In the genomic region with DNA sequence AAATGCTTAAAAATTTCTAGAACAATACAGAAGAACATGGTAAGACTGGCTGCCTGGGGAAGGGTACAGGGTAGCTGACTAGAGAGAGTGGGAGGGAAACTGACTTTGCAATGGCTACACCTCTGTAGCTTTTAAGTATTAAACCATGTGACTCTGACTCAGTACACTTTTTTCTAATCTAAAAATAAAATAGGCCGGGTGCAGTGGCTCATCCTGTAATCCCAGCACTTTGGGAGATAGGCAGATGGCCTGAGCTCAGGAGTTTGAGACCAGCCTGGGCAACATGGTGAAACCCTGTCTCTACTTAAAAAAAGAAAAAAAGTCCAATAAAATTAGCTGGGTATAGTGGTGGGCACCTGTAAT, we compare ENCODE assay signal across 9 cellular contexts. TPM values are rescaled to one million over a fixed set of nuclear protein-coding genes. Genes with fewer than 3 reads are reported as not detected.
A peak's percentile ranks its signal among the peaks of the same experiment; 100 is the strongest.
DNase-seq lines count a peak whose midpoint lies in the region; ATAC-seq and TF ChIP-seq lines count a peak whose summit lies in the region.
"Had no signal": no experiment of that assay in that cellular context is flagged by ENCODE, and none has a peak within 500 bp of the region (broad histone marks: within the 10 kb centered on the region; RNA-seq: fewer than 3 reads in every experiment).

No MANE protein-coding gene starts in this region.

- peak overlapping the region; percentile 11 to 25 for H3K9ac ChIP-seq in liver (ENCODE audit: low read depth in 1 of 2, low read length in 2 of 2)

- no peak overlapping the region for H3K4me3 ChIP-seq in liver (ENCODE audit: low read depth in 1 of 3, low read length in 3 of 3)

- no peaks in the 10 kb centered on the region for H3K27me3 ChIP-seq in liver (ENCODE audit: control insufficient read depth in 4 of 4, insufficient read depth in 4 of 4, low read length in 3 of 4)

- H3K27ac ChIP-seq in caudate nucleus (ENCODE audit: low read depth, low read length) (peak overlapping the region; percentile 77), liver (ENCODE audit: low read depth in 1 of 2, low read length in 2 of 2) (peak overlapping the region; percentile 68 to 93)

- 34% methylated on average over 1 of the region's 1 CpG for WGBS in liver

- H3K4me1 ChIP-seq in liver (ENCODE audit: control insufficient read depth in 4 of 4, insufficient read depth in 4 of 4, low read length in 3 of 4) = peaks cover 4 to 24% (median 8%) of the 10 kb centered on the region in 4 donors

- H3K9me3 ChIP-seq in liver (ENCODE audit: control insufficient read depth in 4 of 4, low read length in 3 of 4) = no peaks in the 10 kb centered on the region

- no peaks in the 10 kb centered on the region for H3K36me3 Mint-ChIP-seq in activated naive CD4-positive, alpha-beta T cell treated with anti-CD3 and anti-CD28 coated beads, Interleukin-2, amount 50 U/mL, for 72 hours

- H3K36me3 ChIP-seq in liver (ENCODE audit: control insufficient read depth in 4 of 4, insufficient read depth in 3 of 4, low read depth in 1 of 4, low read length in 3 of 4) = no peaks in the 10 kb centered on the region

- no peak for TF ChIP-seq RAD21 in liver (IDR thresholded peaks at IDR 0.05)

- DNase-seq in A172 (ENCODE audit: low spot score) = peak; percentile 80
- peak; percentile 91 for DNase-seq in M059J (ENCODE audit: low read depth)
- peak in 6 of 61 donors; percentile 10 to 59 (median 42) for DNase-seq in caudate nucleus (lab: John Stamatoyannopoulos, UW)
- no peak for DNase-seq in activated naive CD4-positive, alpha-beta T cell treated with anti-CD3 and anti-CD28 coated beads, Interleukin-2, amount 50 U/mL, for 72 hours (ENCODE audit: low spot score in 2 of 2)
- DNase-seq in cerebellar nuclear complex (lab: John Stamatoyannopoulos, UW) = no peak
- no peak for DNase-seq in SK-N-DZ (ENCODE audit: low spot score)
- DNase-seq in Kasumi-1 (lab: John Stamatoyannopoulos, UW) = no peak
- DNase-seq: NCI-H187 had no signal

- no peak for ATAC-seq in activated naive CD4-positive, alpha-beta T cell treated with anti-CD3 and anti-CD28 coated beads, Interleukin-2, amount 50 U/mL, for 72 hours

- no peaks in the 10 kb centered on the region for H3K9me3 Mint-ChIP-seq in activated naive CD4-positive, alpha-beta T cell treated with anti-CD3 and anti-CD28 coated beads, Interleukin-2, amount 50 U/mL, for 72 hours

- no peak for TF ChIP-seq CTCF in liver (IDR thresholded peaks at IDR 0.05; ENCODE audit: low read depth, low read length, missing input control)

- H3K27ac Mint-ChIP-seq in activated naive CD4-positive, alpha-beta T cell treated with anti-CD3 and anti-CD28 coated beads, Interleukin-2, amount 50 U/mL, for 72 hours = no peak overlapping the region

TF ChIP-seq in liver, 16 proteins besides CTCF, POLR2A, EP300 and RAD21:
- TF ChIP-seq, protein P1, sequence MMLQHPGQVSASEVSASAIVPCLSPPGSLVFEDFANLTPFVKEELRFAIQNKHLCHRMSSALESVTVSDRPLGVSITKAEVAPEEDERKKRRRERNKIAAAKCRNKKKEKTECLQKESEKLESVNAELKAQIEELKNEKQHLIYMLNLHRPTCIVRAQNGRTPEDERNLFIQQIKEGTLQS (IDR thresholded peaks at IDR 0.05) = no peak
- TF ChIP-seq SP1 (IDR thresholded peaks at IDR 0.05) (no peak), TAF1 (conservative IDR thresholded peaks at IDR 0.05) (no peak), RXRA (IDR thresholded peaks at IDR 0.05) (no peak), FOXA2 (IDR thresholded peaks at IDR 0.05) (no peak), HNF4G (IDR thresholded peaks at IDR 0.05) (no peak), GABPA (IDR thresholded peaks at IDR 0.05 in 1 of 2, conservative IDR thresholded peaks at IDR 0.05 in 1 of 2) (no peak), NR2F2 (IDR thresholded peaks at IDR 0.05) (no peak), YY1 (IDR thresholded peaks at IDR 0.05) (no peak), EGR1 (IDR thresholded peaks at IDR 0.05; ENCODE audit: low read depth in 2 of 2) (no peak), FOXA1 (IDR thresholded peaks at IDR 0.05) (no peak), JUND (IDR thresholded peaks at IDR 0.05) (no peak)
- TF ChIP-seq, protein P2, sequence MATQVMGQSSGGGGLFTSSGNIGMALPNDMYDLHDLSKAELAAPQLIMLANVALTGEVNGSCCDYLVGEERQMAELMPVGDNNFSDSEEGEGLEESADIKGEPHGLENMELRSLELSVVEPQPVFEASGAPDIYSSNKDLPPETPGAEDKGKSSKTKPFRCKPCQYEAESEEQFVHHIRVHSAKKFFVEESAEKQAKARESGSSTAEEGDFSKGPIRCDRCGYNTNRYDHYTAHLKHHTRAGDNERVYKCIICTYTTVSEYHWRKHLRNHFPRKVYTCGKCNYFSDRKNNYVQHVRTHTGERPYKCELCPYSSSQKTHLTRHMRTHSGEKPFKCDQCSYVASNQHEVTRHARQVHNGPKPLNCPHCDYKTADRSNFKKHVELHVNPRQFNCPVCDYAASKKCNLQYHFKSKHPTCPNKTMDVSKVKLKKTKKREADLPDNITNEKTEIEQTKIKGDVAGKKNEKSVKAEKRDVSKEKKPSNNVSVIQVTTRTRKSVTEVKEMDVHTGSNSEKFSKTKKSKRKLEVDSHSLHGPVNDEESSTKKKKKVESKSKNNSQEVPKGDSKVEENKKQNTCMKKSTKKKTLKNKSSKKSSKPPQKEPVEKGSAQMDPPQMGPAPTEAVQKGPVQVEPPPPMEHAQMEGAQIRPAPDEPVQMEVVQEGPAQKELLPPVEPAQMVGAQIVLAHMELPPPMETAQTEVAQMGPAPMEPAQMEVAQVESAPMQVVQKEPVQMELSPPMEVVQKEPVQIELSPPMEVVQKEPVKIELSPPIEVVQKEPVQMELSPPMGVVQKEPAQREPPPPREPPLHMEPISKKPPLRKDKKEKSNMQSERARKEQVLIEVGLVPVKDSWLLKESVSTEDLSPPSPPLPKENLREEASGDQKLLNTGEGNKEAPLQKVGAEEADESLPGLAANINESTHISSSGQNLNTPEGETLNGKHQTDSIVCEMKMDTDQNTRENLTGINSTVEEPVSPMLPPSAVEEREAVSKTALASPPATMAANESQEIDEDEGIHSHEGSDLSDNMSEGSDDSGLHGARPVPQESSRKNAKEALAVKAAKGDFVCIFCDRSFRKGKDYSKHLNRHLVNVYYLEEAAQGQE (IDR thresholded peaks at IDR 0.05) = no peak
- TF ChIP-seq, protein P3, sequence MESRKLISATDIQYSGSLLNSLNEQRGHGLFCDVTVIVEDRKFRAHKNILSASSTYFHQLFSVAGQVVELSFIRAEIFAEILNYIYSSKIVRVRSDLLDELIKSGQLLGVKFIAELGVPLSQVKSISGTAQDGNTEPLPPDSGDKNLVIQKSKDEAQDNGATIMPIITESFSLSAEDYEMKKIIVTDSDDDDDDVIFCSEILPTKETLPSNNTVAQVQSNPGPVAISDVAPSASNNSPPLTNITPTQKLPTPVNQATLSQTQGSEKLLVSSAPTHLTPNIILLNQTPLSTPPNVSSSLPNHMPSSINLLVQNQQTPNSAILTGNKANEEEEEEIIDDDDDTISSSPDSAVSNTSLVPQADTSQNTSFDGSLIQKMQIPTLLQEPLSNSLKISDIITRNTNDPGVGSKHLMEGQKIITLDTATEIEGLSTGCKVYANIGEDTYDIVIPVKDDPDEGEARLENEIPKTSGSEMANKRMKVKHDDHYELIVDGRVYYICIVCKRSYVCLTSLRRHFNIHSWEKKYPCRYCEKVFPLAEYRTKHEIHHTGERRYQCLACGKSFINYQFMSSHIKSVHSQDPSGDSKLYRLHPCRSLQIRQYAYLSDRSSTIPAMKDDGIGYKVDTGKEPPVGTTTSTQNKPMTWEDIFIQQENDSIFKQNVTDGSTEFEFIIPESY (IDR thresholded peaks at IDR 0.05) = no peak

RNA-seq across cellular contexts. Expression of a gene that starts 18.5 kb away (rescaled TPM):
- total RNA-seq in A172 (2014; rRNA removed; shearing (Covaris generic)) = 16.3 and 19.5 TPM in 2 replicates
- total RNA-seq in M059J (2014; rRNA removed; shearing (Covaris generic)) = 11.0 and 20.6 TPM in 2 replicates
- 10 to 100 TPM; 14.7 to 16.7 TPM for total RNA-seq in liver
- polyA plus RNA-seq in liver = 1 to 10 TPM; 2.4 to 5.1 TPM
- total RNA-seq in activated naive CD4-positive, alpha-beta T cell treated with anti-CD3 and anti-CD28 coated beads, Interleukin-2, amount 50 U/mL, for 72 hours = 1 to 10 TPM in 1 of 2 donors, under 1 TPM in 1; 0.07 to 4.1 TPM
- polyA plus RNA-seq in SK-N-DZ (2014; cell fraction: cytosol; rRNA removed) = 3.8 and 4.9 TPM in 2 replicates
- 2.3 and 4.2 TPM in 2 replicates for polyA plus RNA-seq in SK-N-DZ (2014; cell fraction: nucleus; rRNA removed)

RNA-seq across cellular contexts. Expression of a gene that starts 52.7 kb away (rescaled TPM):
- 0.02 TPM in 1 of 2 replicates, not detected in the other for total RNA-seq in A172 (2014; rRNA removed; shearing (Covaris generic))
- total RNA-seq in M059J (2014; rRNA removed; shearing (Covaris generic)) = 1.6 and 2.4 TPM in 2 replicates
- 1 to 10 TPM; 2.0 to 3.6 TPM for total RNA-seq in liver
- polyA plus RNA-seq in liver = under 1 TPM; 0.16 to 0.71 TPM
- under 1 TPM; 0.12 to 0.36 TPM for total RNA-seq in activated naive CD4-positive, alpha-beta T cell treated with anti-CD3 and anti-CD28 coated beads, Interleukin-2, amount 50 U/mL, for 72 hours
- 2.9 and 3.3 TPM in 2 replicates for polyA plus RNA-seq in SK-N-DZ (2014; cell fraction: cytosol; rRNA removed)
- 3.5 and 8.2 TPM in 2 replicates for polyA plus RNA-seq in SK-N-DZ (2014; cell fraction: nucleus; rRNA removed)

Comparison
In these comparisons a context has a peak if more than half of its experiments do, and no peak if none do; other contexts are left out.
1. DNase-seq: peak in A172 (single experiment) and M059J (single experiment); none in activated naive CD4-positive, alpha-beta T cell treated with anti-CD3 and anti-CD28 coated beads, Interleukin-2, amount 50 U/mL, for 72 hours (0 of 2), cerebellar nuclear complex (0 of 2), SK-N-DZ (single experiment) and Kasumi-1 (0 of 2).